In the genomic region with DNA sequence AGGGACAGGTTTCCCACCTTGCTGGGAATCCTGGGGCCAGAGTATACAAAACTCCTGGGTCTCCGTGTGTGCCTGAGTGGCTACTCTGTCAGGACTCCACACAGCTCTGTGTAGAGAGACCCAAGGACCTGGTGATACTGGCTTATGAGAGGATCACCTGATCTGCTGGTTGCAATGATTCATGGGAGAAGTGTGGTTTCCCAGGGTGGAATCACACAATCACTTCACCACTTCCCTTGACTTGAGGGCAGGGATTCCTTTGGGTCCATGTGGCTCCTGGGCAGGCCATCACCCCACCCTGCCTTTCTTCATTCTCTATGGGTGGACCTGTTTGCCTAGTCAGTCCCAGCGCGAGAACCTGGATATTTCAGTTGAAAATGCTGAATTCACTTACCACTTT, we compare ENCODE assay signal across 37 cellular contexts. TPM values are rescaled to one million over a fixed set of nuclear protein-coding genes. Genes with fewer than 3 reads are reported as not detected.
"Had no signal": no experiment of that assay in that cellular context is flagged by ENCODE, and none has a peak within 500 bp of the region (broad histone marks: within the 10 kb centered on the region; RNA-seq: fewer than 3 reads in every experiment).

No MANE protein-coding gene starts in this region.

- H3K27ac ChIP-seq: coronary artery, epithelial cell of prostate, foreskin keratinocyte, gastroesophageal sphincter, heart left ventricle, hepatocyte, left lung, psoas muscle, sigmoid colon, stomach, thyroid gland, vagina had no signal

- H3K79me2 ChIP-seq: hepatocyte had no signal

- H3K36me3 ChIP-seq: gastroesophageal sphincter, heart left ventricle, left lung, sigmoid colon, stomach, thyroid gland, vagina had no signal

- H3K27me3 ChIP-seq: hepatocyte, sigmoid colon, thyroid gland, vagina had no signal

- H3K27ac Mint-ChIP-seq: naive thymus-derived CD8-positive, alpha-beta T cell; nephron progenitor cell; stimulated activated effector memory CD8-positive, alpha-beta T cell treated with anti-CD3 and anti-CD28 coated beads, Interleukin-12 subunit alpha, Interleukin-12 subunit beta, amount 100 ng/mL, for 72 hours had no signal

- H3K4me1 ChIP-seq: foreskin keratinocyte, gastroesophageal sphincter, heart left ventricle, left lung, psoas muscle, sigmoid colon, stomach, thyroid gland, vagina had no signal

- H3K4me3 ChIP-seq: coronary artery, gastroesophageal sphincter, heart left ventricle, hepatocyte, left lung, psoas muscle, sigmoid colon, stomach, thyroid gland, vagina had no signal

- H2AFZ ChIP-seq: hepatocyte had no signal

- DNase-seq: dermis blood vessel endothelial cell; heart left ventricle; left cardiac atrium; left lung; mesendoderm; naive thymus-derived CD8-positive, alpha-beta T cell; nephron progenitor cell; nucleus accumbens; psoas muscle; right cardiac atrium; sigmoid colon; stimulated activated CD4-positive, alpha-beta T cell treated with anti-CD3 and anti-CD28 coated beads, Interleukin-2, amount 100 ng/mL, for 24 hours; stimulated activated CD4-positive, alpha-beta T cell treated with anti-CD3 and anti-CD28 coated beads, Interleukin-4, amount 100 ng/mL, for 24 hours; stimulated activated naive CD4-positive, alpha-beta T cell treated with Interleukin-2 at 50 U/mL for 16 hours; stomach; thyroid gland; trophoblast cell had no signal

- FAIRE-seq: islet of Langerhans had no signal

- H3K4me2 ChIP-seq: hepatocyte had no signal

- H3K9me3 ChIP-seq: psoas muscle, thyroid gland, vagina had no signal

- H3K36me3 Mint-ChIP-seq: stimulated activated effector memory CD8-positive, alpha-beta T cell treated with anti-CD3 and anti-CD28 coated beads, Interleukin-12 subunit alpha, Interleukin-12 subunit beta, amount 100 ng/mL, for 72 hours had no signal

- H3K4me1 Mint-ChIP-seq: nephron progenitor cell had no signal

- H3K4me3 Mint-ChIP-seq: nephron progenitor cell; stimulated activated effector memory CD8-positive, alpha-beta T cell treated with anti-CD3 and anti-CD28 coated beads, Interleukin-12 subunit alpha, Interleukin-12 subunit beta, amount 100 ng/mL, for 72 hours had no signal

RNA-seq across cellular contexts. Expression of a gene that starts 13.3 kb away (rescaled TPM):
- total RNA-seq: dermis blood vessel endothelial cell; esophagus mucosa; fibroblast of lung; foreskin keratinocyte; gastroesophageal sphincter; heart left ventricle; hepatocyte; kidney epithelial cell; left cardiac atrium; left lung; lower leg skin; lung microvascular endothelial cell; myocyte; naive thymus-derived CD8-positive, alpha-beta T cell; osteocyte; psoas muscle; renal cortical epithelial cell; right cardiac atrium; sigmoid colon; skeletal muscle tissue; stomach; subcutaneous adipose tissue; temporal lobe; thyroid gland; ureter; vagina had no signal
- polyA plus RNA-seq: fibroblast of lung; foreskin keratinocyte; heart left ventricle; hepatocyte; naive thymus-derived CD8-positive, alpha-beta T cell; psoas muscle; right cardiac atrium; sigmoid colon; stomach had no signal
